In the genomic region with DNA sequence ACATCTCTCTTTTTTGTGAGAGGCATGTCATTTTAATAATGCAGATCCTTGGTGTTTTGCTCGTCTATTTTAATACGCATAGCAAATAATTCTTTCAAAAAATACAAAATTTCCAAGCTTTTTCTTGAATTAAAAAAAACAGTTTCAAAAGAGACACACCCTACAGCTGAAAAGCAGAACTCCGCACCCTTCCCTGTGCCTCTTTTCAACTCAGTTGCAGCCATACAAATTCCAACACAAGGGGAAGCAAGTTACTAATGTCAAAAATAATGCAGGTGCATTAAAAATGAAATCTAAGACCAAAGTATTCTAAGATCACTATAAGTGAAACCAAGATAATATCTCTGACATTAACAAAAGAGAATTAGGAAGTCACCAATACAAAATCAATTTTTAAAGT, we compare ENCODE assay signal across 11 cellular contexts.
DNase-seq lines count a peak whose midpoint lies in the region; ATAC-seq and TF ChIP-seq lines count a peak whose summit lies in the region.
"Had no signal": no experiment of that assay in that cellular context is flagged by ENCODE, and none has a peak within 500 bp of the region (broad histone marks: within the 10 kb centered on the region; RNA-seq: fewer than 3 reads in every experiment).

No MANE protein-coding gene starts in this region.

- H3K4me3 ChIP-seq in heart right ventricle (peak overlapping the region in 8 of 10 donors; percentile 9 to 43 (median 40)), right atrium auricular region (peak overlapping the region in 1 of 2 donors; percentile 29), coronary artery (peak overlapping the region; percentile 53), muscle layer of colon (ENCODE audit: low read depth in 1 of 2, low read length in 2 of 2) (peak overlapping the region in 1 of 2 donors; percentile 46), tibial nerve (peak overlapping the region in 3 of 4 donors; percentile 6 to 34 (median 10))

- TF ChIP-seq EP300 in tibial nerve (IDR thresholded peaks at IDR 0.05) = no peak

- H3K4me1 ChIP-seq in heart right ventricle (peaks cover 0 to 40% (median 22%) of the 10 kb centered on the region in 9 donors), right atrium auricular region (peaks cover 0 to 11% of the 10 kb centered on the region in 2 donors), muscle layer of colon (ENCODE audit: insufficient read depth, low read length) (no peaks in the 10 kb centered on the region), tibial nerve (peaks cover 0 to 14% (median 2%) of the 10 kb centered on the region in 4 donors)

- H3K36me3 ChIP-seq in heart right ventricle (no peaks in the 10 kb centered on the region), right atrium auricular region (no peaks in the 10 kb centered on the region), muscle layer of colon (ENCODE audit: insufficient read depth, low read length) (no peaks in the 10 kb centered on the region), tibial nerve (no peaks in the 10 kb centered on the region)
- H3K36me3 ChIP-seq: ascending aorta had no signal

- ATAC-seq in heart right ventricle = peak in 4 of 8 donors; percentile 46 to 54 (median 46)

- intact Hi-C loops in heart right ventricle (cut with DNase I) = loop anchor here in 3 of 10 donors (5.0 to 10.0 kb wide), 2 partner anchors 67 to 69 kb away; partner anchors contain the start of gene NR3C2 (in 3 of the 3)

- H3K9ac ChIP-seq in muscle layer of colon (ENCODE audit: low read length) = no peak overlapping the region

- DNase-seq in heart right ventricle (no peak), right atrium auricular region (ENCODE audit: low spot score) (no peak), coronary artery (ENCODE audit: low spot score) (no peak), tibial nerve (ENCODE audit: low spot score in 2 of 2) (no peak), NCI-H345 (lab: John Stamatoyannopoulos, UW) (no peak)
- no peak for DNase-seq in NK-92 treated with Interleukin-12 subunit alpha and Interleukin-12 subunit beta, amount 100 ng/mL, for 24 hours (lab: John Stamatoyannopoulos, UW)
- DNase-seq in stimulated activated naive CD4-positive, alpha-beta T cell treated with Interleukin-2 at 50 U/mL for 16 hours (lab: John Stamatoyannopoulos, UW) = no peak
- DNase-seq: activated CD8-positive, alpha-beta memory T cell treated with anti-CD3 and anti-CD28 coated beads, Interleukin-2, amount 50 U/mL, for 48 hours; NCI-H146 had no signal

- TF ChIP-seq CTCF in heart right ventricle (IDR thresholded peaks at IDR 0.05) (no peak), right atrium auricular region (IDR thresholded peaks at IDR 0.05) (no peak), coronary artery (IDR thresholded peaks at IDR 0.05) (no peak), tibial nerve (IDR thresholded peaks at IDR 0.05) (no peak)

- peaks cover 0 to 3% (median 0%) of the 10 kb centered on the region in 11 donors for H3K9me3 ChIP-seq in heart right ventricle
- no peaks in the 10 kb centered on the region for H3K9me3 ChIP-seq in right atrium auricular region
- no peaks in the 10 kb centered on the region for H3K9me3 ChIP-seq in muscle layer of colon (ENCODE audit: low read length)
- H3K9me3 ChIP-seq in tibial nerve = no peaks in the 10 kb centered on the region
- H3K9me3 ChIP-seq: ascending aorta had no signal

- H3K27me3 ChIP-seq in heart right ventricle = no peaks in the 10 kb centered on the region
- H3K27me3 ChIP-seq in right atrium auricular region = no peaks in the 10 kb centered on the region
- H3K27me3 ChIP-seq in muscle layer of colon (ENCODE audit: control insufficient read depth in 1 of 2, insufficient read depth in 2 of 2, low read length in 2 of 2) = no peaks in the 10 kb centered on the region
- H3K27me3 ChIP-seq in tibial nerve = no peaks in the 10 kb centered on the region
- H3K27me3 ChIP-seq: ascending aorta had no signal

- 75 to 80% methylated on average over 3 of the region's 3 CpGs for WGBS in heart right ventricle, 2 donors
- WGBS in tibial nerve, 2 donors = 39 to 55% methylated on average over 3 of the region's 3 CpGs

- H3K27ac ChIP-seq in heart right ventricle (peak overlapping the region in 5 of 10 donors; percentile 9 to 64 (median 39)), right atrium auricular region (peak overlapping the region in 1 of 2 donors; percentile 14), coronary artery (no peak overlapping the region), muscle layer of colon (ENCODE audit: low read depth, low read length) (peak overlapping the region; percentile 10), tibial nerve (peak overlapping the region in 2 of 4 donors; percentile 20 to 59)
- H3K27ac ChIP-seq: ascending aorta had no signal

- TF ChIP-seq POLR2A in tibial nerve (IDR thresholded peaks at IDR 0.05) = no peak
